Comparison of ENCODE assay signal across 8 cellular contexts in the genomic region with DNA sequence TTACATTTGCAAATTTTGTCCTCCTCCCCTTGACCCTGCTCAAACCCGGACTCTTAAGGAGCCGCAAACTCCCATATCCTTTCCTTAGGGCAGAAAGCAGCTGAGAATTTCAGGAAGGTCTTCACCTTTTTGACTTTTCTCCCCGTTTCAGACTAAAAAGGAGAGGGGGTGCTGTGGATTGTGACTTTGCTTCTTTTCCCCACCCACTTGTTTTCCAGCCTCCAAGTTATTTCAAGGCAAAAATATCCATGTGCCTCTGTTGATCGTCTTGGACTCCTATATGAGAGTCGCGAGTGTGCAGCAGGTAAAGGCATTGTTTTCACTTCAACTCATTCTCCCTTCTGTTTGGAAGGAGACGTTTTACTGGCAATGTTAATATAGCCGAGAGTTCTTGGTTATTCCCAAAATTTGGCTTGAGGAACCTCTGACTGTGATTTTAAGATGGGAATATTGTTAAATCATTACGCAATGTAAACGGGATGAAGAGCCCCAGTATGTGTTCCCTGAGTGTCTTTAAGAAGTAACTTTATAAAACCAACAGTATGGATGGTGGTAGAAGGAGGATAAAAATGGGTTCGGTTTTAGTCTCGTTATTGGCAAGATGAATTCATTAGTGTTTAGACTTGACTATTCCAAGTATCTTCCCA. TPM values are rescaled to one million over a fixed set of nuclear protein-coding genes. Genes with fewer than 3 reads are reported as not detected.
DNase-seq lines count a peak whose midpoint lies in the region; ATAC-seq and TF ChIP-seq lines count a peak whose summit lies in the region.

No MANE protein-coding gene starts in this region.

- DNase-seq in dorsolateral prefrontal cortex (no peak), NCI-H446 (lab: John Stamatoyannopoulos, UW) (no peak), NCI-H146 treated with DMSO at 0.1 percent for 48 hours (lab: John Stamatoyannopoulos, UW; ENCODE audit: unreplicated experiment) (no peak)

- H3K27ac ChIP-seq in 22Rv1 (peak overlapping the region; percentile 65), dorsolateral prefrontal cortex (peak overlapping the region; percentile 33 to 99 (median 95))

- H3K4me3 ChIP-seq in dorsolateral prefrontal cortex (peak overlapping the region; percentile 40 to 87 (median 70)), mucosa of stomach (ENCODE audit: low read length) (peak overlapping the region; percentile 28)

- no peaks in the 10 kb centered on the region for H3K36me3 ChIP-seq in mucosa of stomach (ENCODE audit: control insufficient read depth, insufficient read depth, low read length)

- H3K27me3 ChIP-seq in dorsolateral prefrontal cortex (peaks cover 0 to 11% (median 0%) of the 10 kb centered on the region in 45 donors), mucosa of stomach (ENCODE audit: control insufficient read depth, insufficient read depth, low read length) (peaks cover 17% of the 10 kb centered on the region)

- peaks cover 40 to 53% (median 47%) of the 10 kb centered on the region in 3 donors for H3K4me1 Mint-ChIP-seq in IgD-negative memory B cell

- H3K4me1 ChIP-seq in mucosa of stomach (ENCODE audit: control insufficient read depth, insufficient read depth, low read length): no peaks in the 10 kb centered on the region

- TF ChIP-seq CTCF in 22Rv1 (IDR thresholded peaks at IDR 0.05): no peak
- peak in 1 of 56 donors; percentile 0 for TF ChIP-seq CTCF in dorsolateral prefrontal cortex (IDR thresholded peaks at IDR 0.05 in 54 of 56, conservative IDR thresholded peaks at IDR 0.05 in 2 of 56; ENCODE audit: low read depth in 1 of 56, partially characterized antibody in 56 of 56)

- ATAC-seq in HG03571 (IDR thresholded peaks at IDR 0.05; ENCODE audit: unreplicated experiment) (no peak), GM18868 (IDR thresholded peaks at IDR 0.05; ENCODE audit: unreplicated experiment) (no peak)

- peak overlapping the region; percentile 72 to 97 (median 85) for H3K27ac Mint-ChIP-seq in IgD-negative memory B cell

- peak overlapping the region; percentile 75 for H3K9ac ChIP-seq in mucosa of stomach (ENCODE audit: low read length)

- H3K9me3 ChIP-seq in mucosa of stomach (ENCODE audit: control insufficient read depth, low read length): no peaks in the 10 kb centered on the region

- H3K4me3 Mint-ChIP-seq in IgD-negative memory B cell: peak overlapping the region; percentile 79 to 96 (median 90)

- intact Hi-C loops in dorsolateral prefrontal cortex (cut with DNase I): loop anchor here (10.0 kb wide), 1 partner anchor 71 kb away; no protein-coding TSS in a partner anchor

- H3K27me3 Mint-ChIP-seq in IgD-negative memory B cell: no peaks in the 10 kb centered on the region

- H3K36me3 Mint-ChIP-seq in IgD-negative memory B cell: no peaks in the 10 kb centered on the region

- H3K9me3 Mint-ChIP-seq in IgD-negative memory B cell: peaks cover 0 to 2% (median 0%) of the 10 kb centered on the region in 3 donors

RNA-seq across cellular contexts. Expression of a gene that starts 0.7 kb away (rescaled TPM):
- 6.8 TPM for polyA plus RNA-seq in IgD-negative memory B cell
- total RNA-seq in dorsolateral prefrontal cortex: 10 to 100 TPM; 19.4 to 44.8 (median 31.0) TPM
